Comparison of ENCODE assay signal across 11 cellular contexts in the genomic region with DNA sequence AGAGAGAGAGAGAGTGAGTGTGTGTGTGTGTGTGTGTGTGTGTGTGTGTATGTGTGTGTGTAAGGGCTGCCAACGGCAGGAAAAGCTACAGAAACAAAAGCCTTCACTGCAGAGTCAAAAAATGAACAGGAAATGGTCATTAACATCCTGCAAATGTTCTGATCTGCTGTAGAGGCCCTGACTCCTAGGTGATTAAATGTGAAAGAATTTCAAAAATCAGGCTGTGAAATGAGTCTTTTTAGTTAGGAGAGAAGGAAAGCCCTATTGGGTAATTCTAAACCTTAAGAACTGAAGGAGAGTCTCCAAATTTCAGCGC.
DNase-seq lines count a peak whose midpoint lies in the region; ATAC-seq and TF ChIP-seq lines count a peak whose summit lies in the region.
"Had no signal": no experiment of that assay in that cellular context is flagged by ENCODE, and none has a peak within 500 bp of the region (broad histone marks: within the 10 kb centered on the region; RNA-seq: fewer than 3 reads in every experiment).

No MANE protein-coding gene starts in this region.

- no peak for TF ChIP-seq CTCF in activated CD8-positive, alpha-beta T cell treated with anti-CD3 and anti-CD28 coated beads for 36 hours (IDR thresholded peaks at IDR 0.05)
- no peak for TF ChIP-seq CTCF in hepatocyte (IDR thresholded peaks at IDR 0.05; ENCODE audit: poor library complexity)
- TF ChIP-seq CTCF in neural progenitor cell (IDR thresholded peaks at IDR 0.05) = no peak
- TF ChIP-seq CTCF in body of pancreas (IDR thresholded peaks at IDR 0.05) = no peak

- H4K20me1 ChIP-seq in hepatocyte (ENCODE audit: insufficient read depth, poor library complexity, severe bottlenecking) (no peaks in the 10 kb centered on the region), neural progenitor cell (ENCODE audit: low read depth) (no peaks in the 10 kb centered on the region)

- no peaks in the 10 kb centered on the region for H3K9me2 ChIP-seq in hepatocyte (replicated peaks; ENCODE audit: insufficient read depth)

- H3K27me3 Mint-ChIP-seq in activated CD8-positive, alpha-beta T cell treated with anti-CD3 and anti-CD28 coated beads for 36 hours = no peaks in the 10 kb centered on the region
- peaks cover 10% of the 10 kb centered on the region for H3K27me3 Mint-ChIP-seq in neural progenitor cell (ENCODE audit: insufficient read depth, low read depth)

- peaks cover 12% of the 10 kb centered on the region for H3K4me1 Mint-ChIP-seq in activated CD8-positive, alpha-beta T cell treated with anti-CD3 and anti-CD28 coated beads for 36 hours (ENCODE audit: low read depth)
- H3K4me1 Mint-ChIP-seq in neural progenitor cell = peaks cover 3% of the 10 kb centered on the region

- H3K27ac ChIP-seq in ACC112 (ENCODE audit: low read depth, low read length) = 0 out of 2 replicates have a peak overlapping the region, but pooled peaks have one; percentile 27
- H3K27ac ChIP-seq in hepatocyte = no peak overlapping the region
- H3K27ac ChIP-seq in neural progenitor cell = no peak overlapping the region
- no peak overlapping the region for H3K27ac ChIP-seq in body of pancreas

- CTCF ChIA-PET in activated CD8-positive, alpha-beta T cell treated with anti-CD3 and anti-CD28 coated beads for 36 hours (lab: Charles Lee) = no interaction called here

- H3K9me3 Mint-ChIP-seq in activated CD8-positive, alpha-beta T cell treated with anti-CD3 and anti-CD28 coated beads for 36 hours = no peaks in the 10 kb centered on the region
- peaks cover 7% of the 10 kb centered on the region for H3K9me3 Mint-ChIP-seq in neural progenitor cell

- no peaks in the 10 kb centered on the region for H3K36me3 Mint-ChIP-seq in activated CD8-positive, alpha-beta T cell treated with anti-CD3 and anti-CD28 coated beads for 36 hours (ENCODE audit: low read depth)
- H3K36me3 Mint-ChIP-seq in neural progenitor cell = no peaks in the 10 kb centered on the region

- H3K27ac Mint-ChIP-seq in activated CD8-positive, alpha-beta T cell treated with anti-CD3 and anti-CD28 coated beads for 36 hours = peak overlapping the region; percentile 48
- no peak overlapping the region for H3K27ac Mint-ChIP-seq in neural progenitor cell

- H3K4me3 ChIP-seq in ACC112 (ENCODE audit: low read depth, low read length) = no peak overlapping the region
- no peak overlapping the region for H3K4me3 ChIP-seq in hepatocyte
- H3K4me3 ChIP-seq in neural progenitor cell = no peak overlapping the region
- no peak overlapping the region for H3K4me3 ChIP-seq in body of pancreas
- H3K4me3 ChIP-seq: uterus had no signal

- peak overlapping the region; percentile 1 for H2AFZ ChIP-seq in ACC112 (ENCODE audit: low read length, unreplicated experiment)
- peak overlapping the region; percentile 20 for H2AFZ ChIP-seq in hepatocyte
- no peak overlapping the region for H2AFZ ChIP-seq in neural progenitor cell (replicated peaks)

- POLR2A ChIA-PET in activated CD8-positive, alpha-beta T cell treated with anti-CD3 and anti-CD28 coated beads for 36 hours (lab: Charles Lee) = no interaction called here

- 61% methylated on average over 2 of the region's 2 CpGs for WGBS in hepatocyte (ENCODE audit: low lambda C conversion rate, missing lambda C conversion rate)
- 28 to 47% methylated on average over 2 of the region's 2 CpGs for WGBS in body of pancreas, 2 donors

- no peak overlapping the region for H3K4me3 Mint-ChIP-seq in activated CD8-positive, alpha-beta T cell treated with anti-CD3 and anti-CD28 coated beads for 36 hours
- no peak overlapping the region for H3K4me3 Mint-ChIP-seq in neural progenitor cell

- TF ChIP-seq POLR2A in body of pancreas (IDR thresholded peaks at IDR 0.05) = no peak

- H3K79me2 ChIP-seq in ACC112 (ENCODE audit: control insufficient read depth, insufficient read depth, low read length, unreplicated experiment) (no peaks in the 10 kb centered on the region), hepatocyte (no peaks in the 10 kb centered on the region), neural progenitor cell (ENCODE audit: low read depth) (no peaks in the 10 kb centered on the region)

- H3K9me3 ChIP-seq in hepatocyte (ENCODE audit: low read depth) = no peaks in the 10 kb centered on the region
- H3K9me3 ChIP-seq in neural progenitor cell (ENCODE audit: low read depth) = no peaks in the 10 kb centered on the region
- H3K9me3 ChIP-seq in body of pancreas = no peaks in the 10 kb centered on the region
- H3K9me3 ChIP-seq: uterus had no signal

- H3K27me3 ChIP-seq in ACC112 (ENCODE audit: insufficient read depth, low read length) (no peaks in the 10 kb centered on the region), hepatocyte (no peaks in the 10 kb centered on the region), neural progenitor cell (no peaks in the 10 kb centered on the region), body of pancreas (no peaks in the 10 kb centered on the region)
- H3K27me3 ChIP-seq: uterus had no signal

- H3K4me1 ChIP-seq in ACC112 (ENCODE audit: control insufficient read depth, insufficient read depth, low read length, unreplicated experiment) (peaks cover 7% of the 10 kb centered on the region), hepatocyte (ENCODE audit: insufficient read depth) (no peaks in the 10 kb centered on the region), neural progenitor cell (no peaks in the 10 kb centered on the region), body of pancreas (no peaks in the 10 kb centered on the region)
- H3K4me1 ChIP-seq: uterus had no signal

- H3K36me3 ChIP-seq in ACC112 (ENCODE audit: insufficient read depth, low read length) (no peaks in the 10 kb centered on the region), hepatocyte (replicated peaks; ENCODE audit: insufficient read depth, low read depth) (no peaks in the 10 kb centered on the region), neural progenitor cell (no peaks in the 10 kb centered on the region), body of pancreas (replicated peaks in 1 of 2; ENCODE audit: insufficient read depth in 1 of 2, low read depth in 2 of 2) (no peaks in the 10 kb centered on the region)
- H3K36me3 ChIP-seq: uterus had no signal

- H3K4me2 ChIP-seq in hepatocyte (no peak overlapping the region), neural progenitor cell (no peak overlapping the region)

- H3F3A ChIP-seq in neural progenitor cell (ENCODE audit: low read depth) = no peaks in the 10 kb centered on the region

- DNase-seq in activated CD8-positive, alpha-beta T cell treated with anti-CD3 and anti-CD28 coated beads for 36 hours = peak; percentile 26
- no peak for DNase-seq in hepatocyte (ENCODE audit: low spot score)
- no peak for DNase-seq in neural progenitor cell (ENCODE audit: low spot score)
- no peak for DNase-seq in NAMALWA (ENCODE audit: low spot score)
- no peak for DNase-seq in body of pancreas
- DNase-seq in activated CD4-positive, alpha-beta T cell treated with anti-CD3 and anti-CD28 coated beads for 1 hour = no peak
- DNase-seq: DMS79 treated with DMSO at 0.1 percent for 48 hours, retina, uterus had no signal

- ATAC-seq in GM18502 (IDR thresholded peaks at IDR 0.05; ENCODE audit: poor library complexity, unreplicated experiment) (peak; percentile 55), body of pancreas (no peak)
- peak; percentile 66 for ATAC-seq in activated CD8-positive, alpha-beta T cell treated with anti-CD3 and anti-CD28 coated beads for 36 hours

- intact Hi-C loops in activated CD8-positive, alpha-beta T cell treated with anti-CD3 and anti-CD28 coated beads for 36 hours (cut with micrococcal nuclease) = no loop called here
- intact Hi-C loops in body of pancreas (cut with DNase I) = no loop called here

- H3K9ac ChIP-seq in neural progenitor cell = no peak overlapping the region
